1 cellular context compared by ENCODE assay signal in the genomic region with DNA sequence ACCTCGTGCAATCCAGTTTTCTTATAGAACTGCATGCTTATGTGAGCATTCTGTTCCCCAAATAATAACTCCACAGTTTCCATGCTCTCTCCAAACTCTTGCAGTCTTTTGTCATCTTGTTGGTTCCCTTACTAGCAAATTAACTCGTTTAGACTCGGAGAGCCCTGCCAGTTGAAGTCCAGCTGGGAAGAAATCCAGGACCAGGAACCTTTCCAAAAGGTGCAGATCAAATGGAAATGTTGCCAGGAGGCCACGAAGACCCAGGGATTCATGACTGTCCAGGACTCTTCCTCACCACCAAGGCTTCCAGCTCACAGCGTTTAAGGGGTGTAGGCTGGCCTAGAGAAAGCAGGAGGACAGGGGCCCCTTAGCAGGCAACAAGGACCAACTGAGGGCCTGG.
TF ChIP-seq lines count a peak whose summit lies in the region.

No MANE protein-coding gene starts in this region.

TF ChIP-seq in GM23338, 12 proteins besides CTCF, POLR2A, EP300 and RAD21 (continued from another document):
- TF ChIP-seq, protein P1, sequence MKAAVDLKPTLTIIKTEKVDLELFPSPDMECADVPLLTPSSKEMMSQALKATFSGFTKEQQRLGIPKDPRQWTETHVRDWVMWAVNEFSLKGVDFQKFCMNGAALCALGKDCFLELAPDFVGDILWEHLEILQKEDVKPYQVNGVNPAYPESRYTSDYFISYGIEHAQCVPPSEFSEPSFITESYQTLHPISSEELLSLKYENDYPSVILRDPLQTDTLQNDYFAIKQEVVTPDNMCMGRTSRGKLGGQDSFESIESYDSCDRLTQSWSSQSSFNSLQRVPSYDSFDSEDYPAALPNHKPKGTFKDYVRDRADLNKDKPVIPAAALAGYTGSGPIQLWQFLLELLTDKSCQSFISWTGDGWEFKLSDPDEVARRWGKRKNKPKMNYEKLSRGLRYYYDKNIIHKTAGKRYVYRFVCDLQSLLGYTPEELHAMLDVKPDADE (IDR thresholded peaks at IDR 0.05) = no peak
- TF ChIP-seq, protein P2, sequence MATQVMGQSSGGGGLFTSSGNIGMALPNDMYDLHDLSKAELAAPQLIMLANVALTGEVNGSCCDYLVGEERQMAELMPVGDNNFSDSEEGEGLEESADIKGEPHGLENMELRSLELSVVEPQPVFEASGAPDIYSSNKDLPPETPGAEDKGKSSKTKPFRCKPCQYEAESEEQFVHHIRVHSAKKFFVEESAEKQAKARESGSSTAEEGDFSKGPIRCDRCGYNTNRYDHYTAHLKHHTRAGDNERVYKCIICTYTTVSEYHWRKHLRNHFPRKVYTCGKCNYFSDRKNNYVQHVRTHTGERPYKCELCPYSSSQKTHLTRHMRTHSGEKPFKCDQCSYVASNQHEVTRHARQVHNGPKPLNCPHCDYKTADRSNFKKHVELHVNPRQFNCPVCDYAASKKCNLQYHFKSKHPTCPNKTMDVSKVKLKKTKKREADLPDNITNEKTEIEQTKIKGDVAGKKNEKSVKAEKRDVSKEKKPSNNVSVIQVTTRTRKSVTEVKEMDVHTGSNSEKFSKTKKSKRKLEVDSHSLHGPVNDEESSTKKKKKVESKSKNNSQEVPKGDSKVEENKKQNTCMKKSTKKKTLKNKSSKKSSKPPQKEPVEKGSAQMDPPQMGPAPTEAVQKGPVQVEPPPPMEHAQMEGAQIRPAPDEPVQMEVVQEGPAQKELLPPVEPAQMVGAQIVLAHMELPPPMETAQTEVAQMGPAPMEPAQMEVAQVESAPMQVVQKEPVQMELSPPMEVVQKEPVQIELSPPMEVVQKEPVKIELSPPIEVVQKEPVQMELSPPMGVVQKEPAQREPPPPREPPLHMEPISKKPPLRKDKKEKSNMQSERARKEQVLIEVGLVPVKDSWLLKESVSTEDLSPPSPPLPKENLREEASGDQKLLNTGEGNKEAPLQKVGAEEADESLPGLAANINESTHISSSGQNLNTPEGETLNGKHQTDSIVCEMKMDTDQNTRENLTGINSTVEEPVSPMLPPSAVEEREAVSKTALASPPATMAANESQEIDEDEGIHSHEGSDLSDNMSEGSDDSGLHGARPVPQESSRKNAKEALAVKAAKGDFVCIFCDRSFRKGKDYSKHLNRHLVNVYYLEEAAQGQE (IDR thresholded peaks at IDR 0.05; ENCODE audit: unreplicated experiment) = no peak
